Comparison of ENCODE assay signal across 19 cellular contexts in the genomic region with DNA sequence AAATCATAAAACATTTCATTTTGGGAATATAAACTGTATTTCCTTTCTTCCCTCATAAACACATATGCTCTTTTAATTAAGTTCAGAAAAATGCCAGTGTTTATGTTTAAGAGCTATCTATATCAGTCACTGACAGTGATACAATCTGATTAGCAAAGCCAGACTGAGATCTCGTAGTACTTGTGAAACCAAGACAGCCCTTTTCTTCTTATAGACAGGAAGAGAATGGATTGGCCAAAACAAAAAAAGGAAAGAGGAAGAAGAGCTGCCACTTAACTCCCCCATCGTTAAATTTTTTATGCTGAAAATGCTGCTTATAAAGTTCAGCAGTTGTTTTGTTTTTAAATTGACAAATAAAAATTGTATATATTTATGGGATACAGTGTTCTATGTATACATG.
DNase-seq lines count a peak whose midpoint lies in the region; ATAC-seq and TF ChIP-seq lines count a peak whose summit lies in the region.
"Had no signal": no experiment of that assay in that cellular context is flagged by ENCODE, and none has a peak within 500 bp of the region (broad histone marks: within the 10 kb centered on the region; RNA-seq: fewer than 3 reads in every experiment).

No MANE protein-coding gene starts in this region.

- peak overlapping the region; percentile 37 for H3K4me2 ChIP-seq in Loucy (ENCODE audit: low read depth, low read length, poor library complexity, severe bottlenecking)
- H3K4me2 ChIP-seq: KMS-11 had no signal

- H3K9ac ChIP-seq in Loucy (ENCODE audit: low read depth, low read length, poor library complexity, severe bottlenecking) = no peak overlapping the region
- H3K9ac ChIP-seq: KMS-11 had no signal

- CTCF ChIA-PET in Panc1 (lab: Charles Lee) = interaction anchor here (0.6 kb wide), 1 partner anchor 35 kb away, joined by 9 read pairs; no protein-coding TSS in a partner anchor

- ATAC-seq in GM18511 (IDR thresholded peaks at IDR 0.05; ENCODE audit: unreplicated experiment) (peak; percentile 54), Panc1 (no peak), GM18858 (IDR thresholded peaks at IDR 0.05; ENCODE audit: unreplicated experiment) (no peak), GM19023 (IDR thresholded peaks at IDR 0.05; ENCODE audit: unreplicated experiment) (no peak)
- ATAC-seq: natural killer cell treated with Interleukin-12 subunit alpha and Interleukin-12 subunit beta and Interleukin-15 and Interleukin-18, amount 100 ng/mL, for 72 hours; stimulated activated memory B cell treated with anti-CD40 and anti-IgM and Interleukin-4, amounts not matched to agents 10 μg/mL and 1 μg/mL and 100 μg/mL, for 72 hours had no signal

- no peaks in the 10 kb centered on the region for H3K79me2 ChIP-seq in Loucy (ENCODE audit: insufficient read depth, low read length)

- POLR2A ChIA-PET in Panc1 (lab: Charles Lee) = interaction anchor here (0.6 kb wide), 1 partner anchor 289 kb away, joined by 3 read pairs; no protein-coding TSS in a partner anchor

- intact Hi-C loops in Panc1 (cut with micrococcal nuclease; ENCODE audit: unreplicated experiment) = no loop called here

- TF ChIP-seq CTCF in Loucy (conservative IDR thresholded peaks at IDR 0.05; ENCODE audit: low read length) (no peak), Panc1 (IDR thresholded peaks at IDR 0.05) (no peak)

- peaks cover 16% of the 10 kb centered on the region for H3K4me1 ChIP-seq in Loucy (ENCODE audit: insufficient read depth, low read length, poor library complexity, severe bottlenecking)
- H3K4me1 ChIP-seq in Panc1 (ENCODE audit: control insufficient read depth, insufficient read depth, low read length) = peaks cover 51% of the 10 kb centered on the region
- H3K4me1 ChIP-seq: colonic mucosa, transverse colon had no signal

- no peak overlapping the region for H3K4me3 ChIP-seq in Loucy (ENCODE audit: low read length, poor library complexity, severe bottlenecking)
- no peak overlapping the region for H3K4me3 ChIP-seq in Panc1 (ENCODE audit: low read depth in 2 of 2, low read length in 2 of 2)
- H3K4me3 ChIP-seq: colonic mucosa, transverse colon had no signal

- H3F3A ChIP-seq in Loucy (ENCODE audit: low read depth) = no peaks in the 10 kb centered on the region

- H3K36me3 ChIP-seq in Loucy (ENCODE audit: insufficient read depth, low read length) (no peaks in the 10 kb centered on the region), Panc1 (ENCODE audit: control insufficient read depth, insufficient read depth, low read length) (no peaks in the 10 kb centered on the region)
- H3K36me3 ChIP-seq: colonic mucosa, transverse colon had no signal

- H3K9me2 ChIP-seq in Loucy (replicated peaks; ENCODE audit: low read depth, low read length) = no peaks in the 10 kb centered on the region

- H3K27ac ChIP-seq in Panc1 (ENCODE audit: low read length) = peak overlapping the region; percentile 60; the same call in 1 of the 2 replicates
- H3K27ac ChIP-seq: colonic mucosa, KMS-11, transverse colon had no signal

- H2AFZ ChIP-seq in Loucy (ENCODE audit: low read length) = peak overlapping the region; percentile 43; the same call in 1 of the 2 replicates

- H3K27me3 ChIP-seq in Loucy (ENCODE audit: insufficient read depth, low read length, poor library complexity, severe bottlenecking) = no peaks in the 10 kb centered on the region
- no peaks in the 10 kb centered on the region for H3K27me3 ChIP-seq in Panc1 (ENCODE audit: control insufficient read depth, insufficient read depth, low read length)
- H3K27me3 ChIP-seq: colonic mucosa, transverse colon had no signal

- in situ Hi-C loops in Panc1 (cut with HindIII; ENCODE audit: low pct_unique_long_range_greater_than_20kb, low sequenced_read_pairs) = no loop called here

- H4K20me1 ChIP-seq in Loucy (ENCODE audit: insufficient read depth, low read length, poor library complexity, severe bottlenecking) = no peaks in the 10 kb centered on the region

- no peak for DNase-seq in Panc1 (ENCODE audit: low read depth, low spot score)
- peak; percentile 1 for DNase-seq in left kidney (ENCODE audit: low read depth, low spot score)
- no peak for DNase-seq in A172 (ENCODE audit: low spot score)
- DNase-seq in stimulated activated CD4-positive, alpha-beta T cell treated with anti-CD3 and anti-CD28 coated beads, Interleukin-4, amount 100 ng/mL, for 24 hours = no peak
- DNase-seq: activated CD4-positive, alpha-beta T cell treated with anti-CD3 and anti-CD28 coated beads for 48 hours; activated naive CD4-positive, alpha-beta T cell treated with anti-CD3 and anti-CD28 coated beads for 36 hours; colonic mucosa; foreskin melanocyte; NCI-H1436 treated with DMSO at 0.1 percent for 48 hours; NCI-H446 treated with DMSO at 0.1 percent for 48 hours; RPMI8226; transverse colon had no signal

- no TSS peak for BruUV-seq in Panc1 (replicated peaks; lab: Mats Ljungman, UMichigan)

- H3K9me3 ChIP-seq in Loucy (ENCODE audit: insufficient read depth, low read depth, low read length) = no peaks in the 10 kb centered on the region
- H3K9me3 ChIP-seq in Panc1 (ENCODE audit: control insufficient read depth, insufficient read depth, low read depth, low read length) = no peaks in the 10 kb centered on the region
- H3K9me3 ChIP-seq: colonic mucosa, transverse colon had no signal
